Comparison of ENCODE assay signal across 18 cellular contexts in genomic region chr22:37226087-37226486, GRCh38. TPM values are rescaled to one million over a fixed set of nuclear protein-coding genes. Genes with fewer than 3 reads are reported as not detected.
DNase-seq lines count a peak whose midpoint lies in the region; ATAC-seq and TF ChIP-seq lines count a peak whose summit lies in the region.
"Had no signal": no experiment of that assay in that cellular context is flagged by ENCODE, and none has a peak within 500 bp of the region (broad histone marks: within the 10 kb centered on the region; RNA-seq: fewer than 3 reads in every experiment).

No MANE protein-coding gene starts in this region.

- H3K27me3 Mint-ChIP-seq in activated naive CD8-positive, alpha-beta T cell treated with anti-CD3 and anti-CD28 coated beads, Interleukin-2, amount 50 U/mL, for 24 hours = no peaks in the 10 kb centered on the region
- no peaks in the 10 kb centered on the region for H3K27me3 Mint-ChIP-seq in stimulated activated naive B cell treated with anti-CD40 and anti-IgM and Interleukin-4, amounts not matched to agents 10 μg/mL and 1 μg/mL and 100 μg/mL, for 72 hours

- peaks cover 0 to 6% of the 10 kb centered on the region in 2 donors for H3K9me3 Mint-ChIP-seq in activated naive CD4-positive, alpha-beta T cell treated with anti-CD3 and anti-CD28 coated beads, Interleukin-2, amount 50 U/mL, for 72 hours
- peaks cover 4% of the 10 kb centered on the region for H3K9me3 Mint-ChIP-seq in activated naive CD8-positive, alpha-beta T cell treated with anti-CD3 and anti-CD28 coated beads, Interleukin-2, amount 50 U/mL, for 24 hours
- H3K9me3 Mint-ChIP-seq in stimulated activated naive B cell treated with anti-CD40 and anti-IgM and Interleukin-4, amounts not matched to agents 10 μg/mL and 1 μg/mL and 100 μg/mL, for 72 hours = peaks cover 4 to 8% of the 10 kb centered on the region in 2 donors
- H3K9me3 Mint-ChIP-seq: HFFc6 had no signal

- H3K4me1 Mint-ChIP-seq in activated naive CD8-positive, alpha-beta T cell treated with anti-CD3 and anti-CD28 coated beads, Interleukin-2, amount 50 U/mL, for 24 hours = peaks cover 90% of the 10 kb centered on the region
- peaks cover 76 to 92% of the 10 kb centered on the region in 2 donors for H3K4me1 Mint-ChIP-seq in stimulated activated naive B cell treated with anti-CD40 and anti-IgM and Interleukin-4, amounts not matched to agents 10 μg/mL and 1 μg/mL and 100 μg/mL, for 72 hours

- peaks cover 38 to 74% of the 10 kb centered on the region in 2 donors for H3K36me3 Mint-ChIP-seq in activated naive CD4-positive, alpha-beta T cell treated with anti-CD3 and anti-CD28 coated beads, Interleukin-2, amount 50 U/mL, for 72 hours
- H3K36me3 Mint-ChIP-seq in activated naive CD8-positive, alpha-beta T cell treated with anti-CD3 and anti-CD28 coated beads, Interleukin-2, amount 50 U/mL, for 24 hours (ENCODE audit: low read depth) = peaks cover 77% of the 10 kb centered on the region
- H3K36me3 Mint-ChIP-seq in stimulated activated naive B cell treated with anti-CD40 and anti-IgM and Interleukin-4, amounts not matched to agents 10 μg/mL and 1 μg/mL and 100 μg/mL, for 72 hours = peaks cover 72 to 88% of the 10 kb centered on the region in 2 donors
- H3K36me3 Mint-ChIP-seq: brain had no signal

- no peak for TF ChIP-seq CTCF in OCI-LY7 (conservative IDR thresholded peaks at IDR 0.05; ENCODE audit: low read length)
- TF ChIP-seq CTCF in PC-3 (conservative IDR thresholded peaks at IDR 0.05; ENCODE audit: low read depth, low read length) = no peak
- TF ChIP-seq CTCF in ascending aorta (IDR thresholded peaks at IDR 0.05) = no peak

- H3F3A ChIP-seq in PC-3 (ENCODE audit: low read length, unreplicated experiment) = no peaks in the 10 kb centered on the region

- POLR2A ChIA-PET in OCI-LY7 (lab: Charles Lee) = no interaction called here
- POLR2A ChIA-PET in PC-3 (lab: Charles Lee; ENCODE audit: unreplicated experiment) = no interaction called here

- intact Hi-C loops in OCI-LY7 (cut with micrococcal nuclease; ENCODE audit: unreplicated experiment) = no loop called here
- intact Hi-C loops in PC-3 (cut with micrococcal nuclease) = no loop called here
- intact Hi-C loops in ascending aorta (cut with DNase I) = no loop called here

- H3K9ac ChIP-seq in PC-3 (ENCODE audit: low read length) = no peak overlapping the region

- H3K4me1 ChIP-seq in OCI-LY7 (ENCODE audit: insufficient read depth, low read length, poor library complexity, severe bottlenecking) (peaks cover 66% of the 10 kb centered on the region), PC-3 (ENCODE audit: insufficient read depth, low read length) (peaks cover 31% of the 10 kb centered on the region), ascending aorta (no peaks in the 10 kb centered on the region)

- H3K9me2 ChIP-seq in OCI-LY7 (ENCODE audit: insufficient read depth, low read length) (no peaks in the 10 kb centered on the region), PC-3 (replicated peaks; ENCODE audit: low read length) (no peaks in the 10 kb centered on the region)

- H3K27ac ChIP-seq in OCI-LY7 (ENCODE audit: low read depth, low read length, poor library complexity, severe bottlenecking) (peak overlapping the region; percentile 39), PC-3 (ENCODE audit: low read length) (no peak overlapping the region), ascending aorta (no peak overlapping the region)
- H3K27ac ChIP-seq: tibial artery had no signal

- no peak overlapping the region for H3K4me2 ChIP-seq in OCI-LY7 (ENCODE audit: low read length)
- no peak overlapping the region for H3K4me2 ChIP-seq in PC-3 (ENCODE audit: low read length)

- H3K27me3 ChIP-seq in PC-3 (ENCODE audit: low read length) (no peaks in the 10 kb centered on the region), ascending aorta (no peaks in the 10 kb centered on the region)

- CTCF ChIA-PET in OCI-LY7 (lab: Charles Lee; ENCODE audit: unreplicated experiment) (no interaction called here), PC-3 (lab: Charles Lee) (no interaction called here)

- ATAC-seq in activated naive CD4-positive, alpha-beta T cell treated with anti-CD3 and anti-CD28 coated beads, Interleukin-2, amount 50 U/mL, for 72 hours = no peak
- ATAC-seq in activated naive CD8-positive, alpha-beta T cell treated with anti-CD3 and anti-CD28 coated beads, Interleukin-2, amount 50 U/mL, for 24 hours = no peak
- no peak for ATAC-seq in stimulated activated naive B cell treated with anti-CD40 and anti-IgM and Interleukin-4, amounts not matched to agents 10 μg/mL and 1 μg/mL and 100 μg/mL, for 72 hours (replicated peaks)
- ATAC-seq in PC-3 = no peak
- ATAC-seq: right cardiac atrium had no signal

- H4K20me1 ChIP-seq in OCI-LY7 (ENCODE audit: insufficient read depth, low read length) = no peaks in the 10 kb centered on the region
- H4K20me1 ChIP-seq in PC-3 (ENCODE audit: low read length) = no peaks in the 10 kb centered on the region

- no peak overlapping the region for H3K4me3 Mint-ChIP-seq in activated naive CD8-positive, alpha-beta T cell treated with anti-CD3 and anti-CD28 coated beads, Interleukin-2, amount 50 U/mL, for 24 hours
- H3K4me3 Mint-ChIP-seq in stimulated activated naive B cell treated with anti-CD40 and anti-IgM and Interleukin-4, amounts not matched to agents 10 μg/mL and 1 μg/mL and 100 μg/mL, for 72 hours = peak overlapping the region; percentile 7 to 42
- H3K4me3 Mint-ChIP-seq: brain, HFFc6 had no signal

- H2AFZ ChIP-seq in OCI-LY7 (ENCODE audit: low read length) (no peak overlapping the region), PC-3 (ENCODE audit: low read length) (no peak overlapping the region)

- peak overlapping the region; percentile 89 to 94 for H3K27ac Mint-ChIP-seq in activated naive CD4-positive, alpha-beta T cell treated with anti-CD3 and anti-CD28 coated beads, Interleukin-2, amount 50 U/mL, for 72 hours
- peak overlapping the region; percentile 76 for H3K27ac Mint-ChIP-seq in activated naive CD8-positive, alpha-beta T cell treated with anti-CD3 and anti-CD28 coated beads, Interleukin-2, amount 50 U/mL, for 24 hours
- peak overlapping the region; percentile 97 for H3K27ac Mint-ChIP-seq in stimulated activated naive B cell treated with anti-CD40 and anti-IgM and Interleukin-4, amounts not matched to agents 10 μg/mL and 1 μg/mL and 100 μg/mL, for 72 hours
- H3K27ac Mint-ChIP-seq: brain, HFFc6 had no signal

- H3K4me3 ChIP-seq in OCI-LY7 (ENCODE audit: low read depth, low read length, poor library complexity, severe bottlenecking) (no peak overlapping the region), PC-3 (ENCODE audit: low read length) (no peak overlapping the region), ascending aorta (no peak overlapping the region)
- H3K4me3 ChIP-seq: tibial artery had no signal

- H3K36me3 ChIP-seq in OCI-LY7 (ENCODE audit: insufficient read depth, low read length) (peaks cover 89% of the 10 kb centered on the region), PC-3 (ENCODE audit: low read depth, low read length) (no peaks in the 10 kb centered on the region; the same call in 1 of the 2 replicates), ascending aorta (no peaks in the 10 kb centered on the region)
- H3K36me3 ChIP-seq: tibial artery had no signal

- no peak for DNase-seq in activated naive CD4-positive, alpha-beta T cell treated with anti-CD3 and anti-CD28 coated beads, Interleukin-2, amount 50 U/mL, for 72 hours (ENCODE audit: low spot score in 2 of 2)
- no peak for DNase-seq in activated naive CD4-positive, alpha-beta T cell treated with Interleukin-2 at 50 U/mL for 16 hours
- DNase-seq in OCI-LY7 (ENCODE audit: low spot score) (no peak), NCI-H1417 treated with DMSO at 0.1 percent for 48 hours (lab: John Stamatoyannopoulos, UW) (no peak), PC-3 (no peak), ascending aorta (ENCODE audit: low spot score in 2 of 2) (no peak)
- no peak for DNase-seq in activated naive CD8-positive, alpha-beta T cell treated with anti-CD3 and anti-CD28 coated beads, Interleukin-2, amount 50 U/mL, for 24 hours
- no peak for DNase-seq in stimulated activated naive B cell treated with anti-CD40 and anti-IgM and Interleukin-4, amounts not matched to agents 10 μg/mL and 1 μg/mL and 100 μg/mL, for 72 hours
- DNase-seq: activated CD8-positive, alpha-beta memory T cell treated with anti-CD3 and anti-CD28 coated beads for 24 hours; HFFc6; NCI-H1092; NCI-H2081; tibial artery had no signal

- H3K79me2 ChIP-seq in OCI-LY7 (ENCODE audit: insufficient read depth, low read depth, low read length) (no peaks in the 10 kb centered on the region; the same call in 1 of the 2 replicates), PC-3 (ENCODE audit: low read length) (no peaks in the 10 kb centered on the region)

- BruUV-seq in OCI-LY7 (replicated peaks; lab: Mats Ljungman, UMichigan) (no TSS peak), PC-3 (replicated peaks; lab: Mats Ljungman, UMichigan) (no TSS peak)

- H3K9me3 ChIP-seq in OCI-LY7 (ENCODE audit: low read length) (0 out of 2 replicates have a peak, but pooled peaks cover 4% of the 10 kb centered on the region), PC-3 (ENCODE audit: low read length) (no peaks in the 10 kb centered on the region), ascending aorta (no peaks in the 10 kb centered on the region)
- H3K9me3 ChIP-seq: tibial artery had no signal

RNA-seq across cellular contexts. Expression of gene SSTR3, which starts 13.8 kb away (rescaled TPM):
- total RNA-seq in activated naive CD4-positive, alpha-beta T cell treated with anti-CD3 and anti-CD28 coated beads, Interleukin-2, amount 50 U/mL, for 72 hours = 10 to 100 TPM in 1 of 2 donors, 1 to 10 TPM in 1; 5.2 to 28.1 TPM
- total RNA-seq in OCI-LY7 (2014; rRNA removed; shearing (Covaris generic)) = 0.05 and 0.25 TPM in 2 replicates
- total RNA-seq in OCI-LY7 (2022) = 0.30 TPM in 2 replicates
- 0.55 TPM in 1 of 2 replicates, not detected in the other for total RNA-seq in PC-3 (2014; rRNA removed)
- total RNA-seq in ascending aorta = not detected
- total RNA-seq: Daoy, HFFc6, HT1080, NCI-H460, right cardiac atrium had no signal

RNA-seq across cellular contexts. Expression of gene RAC2, which starts 18.0 kb away (rescaled TPM):
- 100 to 1,000 TPM; 655 to 769 TPM for total RNA-seq in activated naive CD4-positive, alpha-beta T cell treated with anti-CD3 and anti-CD28 coated beads, Interleukin-2, amount 50 U/mL, for 72 hours
- 91.5 and 142 TPM in 2 replicates for total RNA-seq in OCI-LY7 (2014; rRNA removed; shearing (Covaris generic))
- total RNA-seq in OCI-LY7 (2022) (321 and 331 TPM in 2 replicates), PC-3 (2014; rRNA removed) (50.5 and 54.5 TPM in 2 replicates), ascending aorta (11.5 TPM)

RNA-seq across cellular contexts. Expression of gene C1QTNF6, which starts 38.0 kb away (rescaled TPM):
- 10 to 100 TPM; 13.8 to 14.5 TPM for total RNA-seq in activated naive CD4-positive, alpha-beta T cell treated with anti-CD3 and anti-CD28 coated beads, Interleukin-2, amount 50 U/mL, for 72 hours
- total RNA-seq in OCI-LY7 (2014; rRNA removed; shearing (Covaris generic)) = 6.8 and 7.3 TPM in 2 replicates
- total RNA-seq in OCI-LY7 (2022) (18.7 and 19.6 TPM in 2 replicates), PC-3 (2014; rRNA removed) (3.8 and 5.5 TPM in 2 replicates), ascending aorta (4.6 TPM)

RNA-seq across cellular contexts. Expression of gene CYTH4, which starts 56.2 kb away (rescaled TPM):
- 10 to 100 TPM; 60.7 to 69.7 TPM for total RNA-seq in activated naive CD4-positive, alpha-beta T cell treated with anti-CD3 and anti-CD28 coated beads, Interleukin-2, amount 50 U/mL, for 72 hours
- total RNA-seq in OCI-LY7 (2014; rRNA removed; shearing (Covaris generic)) = 20.6 and 35.0 TPM in 2 replicates
- total RNA-seq in OCI-LY7 (2022) (24.8 and 28.1 TPM in 2 replicates), PC-3 (2014; rRNA removed) (1.9 and 4.6 TPM in 2 replicates), ascending aorta (130 TPM)
- total RNA-seq: NCI-H460 had no signal
